13 cellular contexts compared by ENCODE assay signal in genomic region chr15:42152196-42152920, GRCh38. TPM values are rescaled to one million over a fixed set of nuclear protein-coding genes. Genes with fewer than 3 reads are reported as not detected.
DNase-seq lines count a peak whose midpoint lies in the region; ATAC-seq and TF ChIP-seq lines count a peak whose summit lies in the region.
"Had no signal": no experiment of that assay in that cellular context is flagged by ENCODE, and none has a peak within 500 bp of the region (broad histone marks: within the 10 kb centered on the region; RNA-seq: fewer than 3 reads in every experiment).

No MANE protein-coding gene starts in this region.

- H3K36me3 Mint-ChIP-seq in activated CD4-positive, alpha-beta T cell treated with anti-CD3 and anti-CD28 coated beads, Interleukin-2, amount 10 ng/mL, durations not matched to agents 7 days and 5 days (ENCODE audit: low read depth), result no peaks in the 10 kb centered on the region
- H3K36me3 Mint-ChIP-seq: natural killer cell had no signal

- H3K9ac ChIP-seq in mammary epithelial cell (ENCODE audit: insufficient read depth, low read length), result no peak overlapping the region

- H3K79me2 ChIP-seq in mammary epithelial cell (ENCODE audit: insufficient read depth, low read length) (no peaks in the 10 kb centered on the region), PC-9 (ENCODE audit: low read depth) (no peaks in the 10 kb centered on the region)

- TF ChIP-seq CTCF in mammary epithelial cell (conservative IDR thresholded peaks at IDR 0.05 in 1 of 2, IDR thresholded peaks at IDR 0.05 in 1 of 2; ENCODE audit: extremely low read depth in 1 of 2, insufficient read depth in 1 of 2, low read depth in 1 of 2, low read length in 2 of 2) (no peak), prostate gland (IDR thresholded peaks at IDR 0.05) (no peak), PC-9 (conservative IDR thresholded peaks at IDR 0.05) (no peak)

- no peaks in the 10 kb centered on the region for H3K9me3 Mint-ChIP-seq in activated CD4-positive, alpha-beta T cell treated with anti-CD3 and anti-CD28 coated beads, Interleukin-2, amount 10 ng/mL, durations not matched to agents 7 days and 5 days
- H3K9me3 Mint-ChIP-seq: natural killer cell had no signal

- H3K4me3 ChIP-seq in mammary epithelial cell (replicated peaks in 1 of 3; ENCODE audit: insufficient read depth in 1 of 3, low read depth in 2 of 3, low read length in 3 of 3) (no peak overlapping the region), right cardiac atrium (ENCODE audit: low read length) (no peak overlapping the region), prostate gland (no peak overlapping the region), PC-9 (no peak overlapping the region)

- BruUV-seq in mammary epithelial cell (replicated peaks; lab: Mats Ljungman, UMichigan) (no TSS peak), PC-9 (replicated peaks; lab: Mats Ljungman, UMichigan) (no TSS peak)

- H4K20me1 ChIP-seq in mammary epithelial cell (ENCODE audit: insufficient read depth, low read length) (no peaks in the 10 kb centered on the region), PC-9 (ENCODE audit: insufficient read depth) (no peaks in the 10 kb centered on the region)

- TF ChIP-seq POLR2A in prostate gland (IDR thresholded peaks at IDR 0.05), result peak; percentile 17

- H2AFZ ChIP-seq in mammary epithelial cell (ENCODE audit: low read depth, low read length) (peak overlapping the region; percentile 68), PC-9 (no peak overlapping the region)

- H3K4me1 ChIP-seq in mammary epithelial cell (ENCODE audit: insufficient read depth, low read length) (peaks cover 21% of the 10 kb centered on the region), right cardiac atrium (ENCODE audit: control insufficient read depth, insufficient read depth, low read length) (peaks cover 6% of the 10 kb centered on the region), prostate gland (replicated peaks) (peaks cover 26% of the 10 kb centered on the region), PC-9 (replicated peaks; ENCODE audit: insufficient read depth) (peaks cover 17% of the 10 kb centered on the region)

- H3K4me3 Mint-ChIP-seq in activated CD4-positive, alpha-beta T cell treated with anti-CD3 and anti-CD28 coated beads, Interleukin-2, amount 10 ng/mL, durations not matched to agents 7 days and 5 days, result no peak overlapping the region
- H3K4me3 Mint-ChIP-seq: natural killer cell had no signal

- no peaks in the 10 kb centered on the region for H3K9me2 ChIP-seq in PC-9 (ENCODE audit: insufficient read depth)

- peaks cover 8% of the 10 kb centered on the region; the same call in 1 of the 2 replicates for H3F3A ChIP-seq in PC-9 (ENCODE audit: insufficient read depth, low read depth)

- intact Hi-C loops in mammary epithelial cell (cut with micrococcal nuclease), result no loop called here
- intact Hi-C loops in right cardiac atrium (cut with DNase I), result no loop called here
- intact Hi-C loops in prostate gland (cut with DNase I), result no loop called here
- intact Hi-C loops in PC-9 (cut with micrococcal nuclease; ENCODE audit: unreplicated experiment), result loop anchor here (10.0 kb wide), 1 partner anchor 232 kb away; no protein-coding TSS in a partner anchor

- H3K4me1 Mint-ChIP-seq in activated CD4-positive, alpha-beta T cell treated with anti-CD3 and anti-CD28 coated beads, Interleukin-2, amount 10 ng/mL, durations not matched to agents 7 days and 5 days, result no peaks in the 10 kb centered on the region
- H3K4me1 Mint-ChIP-seq: natural killer cell had no signal

- H3K36me3 ChIP-seq in mammary epithelial cell (ENCODE audit: insufficient read depth, low read length) (no peaks in the 10 kb centered on the region), prostate gland (no peaks in the 10 kb centered on the region), PC-9 (ENCODE audit: low read depth) (no peaks in the 10 kb centered on the region)

- CTCF ChIA-PET in mammary epithelial cell (lab: Charles Lee; ENCODE audit: low non-redundant PET) (no interaction called here), PC-9 (lab: Charles Lee) (no interaction called here)
- CTCF ChIA-PET in activated CD4-positive, alpha-beta T cell treated with anti-CD3 and anti-CD28 coated beads, Interleukin-2, amount 10 ng/mL, durations not matched to agents 7 days and 5 days (lab: Charles Lee), result interaction anchor here (0.5 kb wide), 1 partner anchor 545 kb away, joined by 7 read pairs; no protein-coding TSS in a partner anchor

- peak; percentile 61 to 71 for ATAC-seq in right cardiac atrium

- no peaks in the 10 kb centered on the region for H3K27me3 Mint-ChIP-seq in activated CD4-positive, alpha-beta T cell treated with anti-CD3 and anti-CD28 coated beads, Interleukin-2, amount 10 ng/mL, durations not matched to agents 7 days and 5 days

- H3K27ac ChIP-seq in mammary epithelial cell (ENCODE audit: insufficient read depth, low read depth, low read length), result no peak overlapping the region
- peak overlapping the region; percentile 31 for H3K27ac ChIP-seq in right cardiac atrium (ENCODE audit: low read length)
- peak overlapping the region; percentile 68 to 69 for H3K27ac ChIP-seq in prostate gland
- no peak overlapping the region for H3K27ac ChIP-seq in PC-9
- H3K27ac ChIP-seq: C4-2B had no signal

- H3K9me3 ChIP-seq in mammary epithelial cell (replicated peaks; ENCODE audit: insufficient read depth, low read length) (no peaks in the 10 kb centered on the region), right cardiac atrium (ENCODE audit: control insufficient read depth, low read length) (no peaks in the 10 kb centered on the region), prostate gland (no peaks in the 10 kb centered on the region), PC-9 (ENCODE audit: insufficient read depth, low read depth) (no peaks in the 10 kb centered on the region)

- WGBS in mammary epithelial cell (ENCODE audit: low coverage, missing lambda C conversion rate), result 78% methylated on average over 13 of the region's 14 CpGs
- 76% methylated on average over 14 of the region's 14 CpGs for WGBS in right cardiac atrium
- WGBS in prostate gland, result 63% methylated on average over 14 of the region's 14 CpGs

- POLR2A ChIA-PET in PC-9 (lab: Charles Lee; ENCODE audit: unreplicated experiment), result no interaction called here
- POLR2A ChIA-PET in activated CD4-positive, alpha-beta T cell treated with anti-CD3 and anti-CD28 coated beads, Interleukin-2, amount 10 ng/mL, durations not matched to agents 7 days and 5 days (lab: Charles Lee), result no interaction called here

- in situ Hi-C loops in mammary epithelial cell (cut with MboI; ENCODE audit: low sequenced_read_pairs in 2 of 2), result no loop called here

- H3K4me2 ChIP-seq in mammary epithelial cell (ENCODE audit: insufficient read depth, low read depth, low read length) (no peak overlapping the region), PC-9 (no peak overlapping the region)

- H3K27me3 ChIP-seq in mammary epithelial cell (ENCODE audit: insufficient read depth, low read length) (no peaks in the 10 kb centered on the region), right cardiac atrium (ENCODE audit: control insufficient read depth, insufficient read depth) (no peaks in the 10 kb centered on the region), prostate gland (replicated peaks; ENCODE audit: insufficient read depth) (no peaks in the 10 kb centered on the region), PC-9 (ENCODE audit: insufficient read depth, low read depth) (no peaks in the 10 kb centered on the region)

- dilution Hi-C loops in mammary epithelial cell (cut with HindIII; ENCODE audit: low sequenced_read_pairs), result no loop called here

- no peak overlapping the region for H3K27ac Mint-ChIP-seq in activated CD4-positive, alpha-beta T cell treated with anti-CD3 and anti-CD28 coated beads, Interleukin-2, amount 10 ng/mL, durations not matched to agents 7 days and 5 days

- peak; percentile 10 for DNase-seq in D341Med (ENCODE audit: low spot score)
- DNase-seq in mammary epithelial cell, result peak; percentile 71
- DNase-seq in right cardiac atrium, result peak in 2 of 3 donors; percentile 60 to 74
- DNase-seq in prostate gland (ENCODE audit: low spot score), result peak; percentile 86
- DNase-seq in putamen (ENCODE audit: low spot score), result no peak
- no peak for DNase-seq in cerebellar nuclear complex (lab: John Stamatoyannopoulos, UW)
- no peak for DNase-seq in PC-9
- DNase-seq in activated CD4-positive, alpha-beta T cell treated with anti-CD3 and anti-CD28 coated beads, Interleukin-2, amount 10 ng/mL, durations not matched to agents 7 days and 5 days, result no peak
- DNase-seq: GDM1, natural killer cell, NCI-H446 treated with DMSO at 0.1 percent for 48 hours had no signal

RNA-seq across cellular contexts. Expression of gene PLA2G4F, which starts 4.1 kb away (rescaled TPM):
- total RNA-seq in mammary epithelial cell (1 to 10 TPM in 1 of 2 donors, under 1 TPM in 1; 0.71 to 2.0 TPM), right cardiac atrium (1 to 10 TPM in 2 of 4 donors, under 1 TPM in 1, not detected in 1; 0.54 to 3.0 (median 1.2) TPM), prostate gland (10 to 100 TPM; 16.0 to 36.9 TPM), PC-9 (2021) (1.2 and 1.9 TPM in 2 replicates)
- polyA plus RNA-seq in mammary epithelial cell (0.17 TPM), right cardiac atrium (1.1 TPM)
- not detected for polyA minus RNA-seq in mammary epithelial cell
- not detected for total RNA-seq in activated CD4-positive, alpha-beta T cell treated with anti-CD3 and anti-CD28 coated beads, Interleukin-2, amount 10 ng/mL, durations not matched to agents 7 days and 5 days
- total RNA-seq: natural killer cell had no signal

RNA-seq across cellular contexts. Expression of gene VPS39, which starts 55.7 kb away (rescaled TPM):
- total RNA-seq in mammary epithelial cell, result 10 to 100 TPM; 49.6 to 52.8 TPM
- polyA plus RNA-seq in mammary epithelial cell, result 25.4 TPM
- 24.1 TPM for polyA minus RNA-seq in mammary epithelial cell
- 10 to 100 TPM; 45.1 to 53.3 (median 48.3) TPM for total RNA-seq in right cardiac atrium
- 35.5 TPM for polyA plus RNA-seq in right cardiac atrium
- total RNA-seq in prostate gland, result 100 to 1,000 TPM in 1 of 2 donors, 10 to 100 TPM in 1; 76.2 to 111 TPM
- 57.6 and 64.7 TPM in 2 replicates for total RNA-seq in PC-9 (2021)
- 10 to 100 TPM; 66.8 to 77.5 TPM for total RNA-seq in activated CD4-positive, alpha-beta T cell treated with anti-CD3 and anti-CD28 coated beads, Interleukin-2, amount 10 ng/mL, durations not matched to agents 7 days and 5 days

RNA-seq across cellular contexts. Expression of gene PLA2G4D, which starts 58.0 kb away (rescaled TPM):
- total RNA-seq in mammary epithelial cell, result under 1 TPM; under 0.01 to 0.19 TPM
- 0.07 TPM for polyA plus RNA-seq in mammary epithelial cell
- 1.4 TPM for polyA minus RNA-seq in mammary epithelial cell
- not detected for total RNA-seq in right cardiac atrium
- not detected for polyA plus RNA-seq in right cardiac atrium
- total RNA-seq in prostate gland, result 1 to 10 TPM; 1.5 to 2.1 TPM
- 0.90 and 1.4 TPM in 2 replicates for total RNA-seq in PC-9 (2021)
- not detected for total RNA-seq in activated CD4-positive, alpha-beta T cell treated with anti-CD3 and anti-CD28 coated beads, Interleukin-2, amount 10 ng/mL, durations not matched to agents 7 days and 5 days
- total RNA-seq: astrocyte, natural killer cell had no signal

Comparison
In these comparisons a context has a peak if more than half of its experiments do, and no peak if none do; other contexts are left out.
1. DNase-seq: peak in D341Med (single experiment), mammary epithelial cell (single experiment), right cardiac atrium (2 of 3) and prostate gland (single experiment); none in putamen (single experiment), cerebellar nuclear complex (0 of 2), PC-9 (0 of 2) and activated CD4-positive, alpha-beta T cell treated with anti-CD3 and anti-CD28 coated beads, Interleukin-2, amount 10 ng/mL, durations not matched to agents 7 days and 5 days (single experiment).
2. H3K27ac ChIP-seq: peak in right cardiac atrium (single experiment) and prostate gland (2 of 2); none in mammary epithelial cell (single experiment) and PC-9 (single experiment).